8 cellular contexts compared by ENCODE assay signal in the genomic region with DNA sequence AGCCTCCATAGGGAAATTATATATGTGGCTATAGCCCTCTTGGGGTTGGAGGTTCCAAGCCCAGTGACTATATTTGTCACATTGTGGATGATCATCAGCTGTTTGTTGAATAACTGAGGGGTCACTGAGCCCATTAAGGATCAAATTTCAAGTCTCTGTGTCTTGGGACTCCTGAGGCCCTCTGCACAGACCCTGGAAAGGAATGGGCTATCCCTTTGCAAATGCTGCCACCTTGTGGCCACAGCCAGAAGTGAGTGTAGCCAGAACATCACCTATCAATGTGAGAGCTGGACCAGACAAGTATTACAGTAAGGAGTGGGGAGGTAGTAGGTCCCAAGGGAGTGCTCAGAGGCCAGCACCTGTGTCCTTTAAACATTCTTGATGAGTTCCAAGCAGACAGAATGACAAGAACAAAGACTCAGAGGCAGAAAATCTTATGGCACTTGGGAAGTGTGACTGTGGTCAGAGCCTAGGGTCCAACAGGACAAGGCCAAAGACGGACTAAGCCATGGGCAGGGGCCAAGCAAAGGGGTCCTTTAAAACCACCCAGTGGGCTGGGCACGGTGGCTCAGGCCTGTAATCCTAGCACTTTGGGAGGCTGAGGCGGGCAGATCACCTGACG.
A peak's percentile ranks its signal among the peaks of the same experiment; 100 is the strongest.
DNase-seq lines count a peak whose midpoint lies in the region; ATAC-seq and TF ChIP-seq lines count a peak whose summit lies in the region.

No MANE protein-coding gene starts in this region.

- DNase-seq in NCI-H446 (lab: John Stamatoyannopoulos, UW) = peak; percentile 69 to 89
- DNase-seq in activated CD4-positive, alpha-beta T cell treated with anti-CD3 and anti-CD28 coated beads for 1 hour = peak; percentile 66
- DNase-seq in cerebellar cortex (ENCODE audit: low spot score) = peak; percentile 91
- DNase-seq in left kidney (ENCODE audit: low read depth, low spot score) = peak; percentile 95
- peak; percentile 69 to 83 for DNase-seq in stimulated activated CD4-positive, alpha-beta T cell treated with anti-CD3 and anti-CD28 coated beads, Interleukin-4, amount 100 ng/mL, for 48 hours (ENCODE audit: low read depth in 2 of 2)

- ATAC-seq in HG03045 (IDR thresholded peaks at IDR 0.05; ENCODE audit: unreplicated experiment) (peak; percentile 64), HG03457 (IDR thresholded peaks at IDR 0.05; ENCODE audit: unreplicated experiment) (no peak)

- TF ChIP-seq CTCF in GM12801 (IDR thresholded peaks at IDR 0.05; ENCODE audit: extremely low read depth, insufficient read length) = peak; percentile 23
